8 cellular contexts compared by ENCODE assay signal in the genomic region with DNA sequence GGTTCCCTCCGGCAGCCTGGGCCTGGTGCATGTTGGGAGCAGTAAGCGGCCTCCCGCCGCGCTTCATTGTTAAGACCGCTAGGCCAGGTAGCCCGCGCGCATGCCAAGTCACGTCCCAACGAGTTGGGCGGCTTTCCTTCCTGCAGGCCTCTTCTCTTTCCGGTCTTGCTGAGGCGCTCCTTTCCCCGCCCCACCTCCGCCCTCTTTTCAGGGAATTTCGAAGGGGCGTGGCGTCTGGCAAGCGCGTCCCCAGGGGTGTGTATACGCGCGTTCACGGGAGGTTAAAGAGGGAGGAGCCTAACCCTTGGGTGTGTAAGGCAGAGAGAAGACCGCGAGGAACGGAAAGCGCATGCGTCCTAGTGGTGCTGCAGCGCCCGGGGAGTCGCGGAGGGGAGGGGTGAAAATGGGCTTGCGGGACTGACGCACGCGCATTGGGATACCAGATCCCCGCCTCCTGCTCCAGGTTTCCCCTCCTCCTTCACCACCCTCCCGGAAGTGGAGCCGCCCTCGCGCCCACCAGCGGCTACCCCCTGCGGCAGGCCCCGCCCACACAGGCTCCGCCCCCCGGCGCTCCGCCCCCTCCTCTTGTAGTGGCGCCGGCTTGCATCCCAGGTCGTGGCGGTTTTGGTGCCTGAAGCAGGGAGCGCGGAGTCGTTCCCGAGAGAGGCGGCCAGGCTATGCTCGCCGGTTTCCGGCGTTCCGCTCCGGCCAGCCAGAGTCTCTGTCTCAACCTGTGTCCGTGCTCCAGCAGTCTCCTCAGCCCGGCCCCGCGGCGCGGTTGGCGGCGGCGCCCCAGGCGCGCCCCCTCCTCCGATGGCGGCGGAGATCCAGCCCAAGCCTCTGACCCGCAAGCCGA. TPM values are rescaled to one million over a fixed set of nuclear protein-coding genes. Genes with fewer than 3 reads are reported as not detected.
DNase-seq lines count a peak whose midpoint lies in the region; ATAC-seq, FAIRE-seq and TF ChIP-seq lines count a peak whose summit lies in the region.

A gene with protein sequence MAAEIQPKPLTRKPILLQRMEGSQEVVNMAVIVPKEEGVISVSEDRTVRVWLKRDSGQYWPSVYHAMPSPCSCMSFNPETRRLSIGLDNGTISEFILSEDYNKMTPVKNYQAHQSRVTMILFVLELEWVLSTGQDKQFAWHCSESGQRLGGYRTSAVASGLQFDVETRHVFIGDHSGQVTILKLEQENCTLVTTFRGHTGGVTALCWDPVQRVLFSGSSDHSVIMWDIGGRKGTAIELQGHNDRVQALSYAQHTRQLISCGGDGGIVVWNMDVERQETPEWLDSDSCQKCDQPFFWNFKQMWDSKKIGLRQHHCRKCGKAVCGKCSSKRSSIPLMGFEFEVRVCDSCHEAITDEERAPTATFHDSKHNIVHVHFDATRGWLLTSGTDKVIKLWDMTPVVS (plus strand): TSS at position 588 of the 856 bp plus-strand sequence. CDS start 226 bp downstream, at position 814.

- intact Hi-C loops in psoas muscle (cut with DNase I): loop anchor here (2.0 to 10.0 kb wide), 4 partner anchors 129 to 1789 kb away; a partner anchor contains a TSS

- TF ChIP-seq CTCF in right atrium auricular region (IDR thresholded peaks at IDR 0.05) (peak in 1 of 2 donors; percentile 49), psoas muscle (IDR thresholded peaks at IDR 0.05) (no peak)

- H3K4me1 ChIP-seq in right atrium auricular region: peaks cover 0 to 9% of the 10 kb centered on the region in 2 donors
- peaks cover 12% of the 10 kb centered on the region for H3K4me1 ChIP-seq in psoas muscle

- H3K4me3 ChIP-seq in right atrium auricular region (peak within 1 kb of the TSS; percentile 63 to 98), psoas muscle (peak within 1 kb of the TSS; percentile 83)

- 1% methylated on average over 47 to 81 of the region's 81 CpGs for WGBS in psoas muscle, 3 donors

- no peak for FAIRE-seq in urothelium cell line (lab: Jason Lieb, UNC)

- H3K27ac ChIP-seq in right atrium auricular region (peak within 1 kb of the TSS; percentile 92 to 95), psoas muscle (peak within 1 kb of the TSS; percentile 84)

- H3K9me3 ChIP-seq in right atrium auricular region: no peaks in the 10 kb centered on the region
- H3K9me3 ChIP-seq in psoas muscle: no peaks in the 10 kb centered on the region

- DNase-seq in NCI-H187 (lab: John Stamatoyannopoulos, UW): peak; percentile 97 to 99
- DNase-seq in T-helper 2 cell: peak; percentile 97 to 100 (median 99)
- DNase-seq in anterior cingulate cortex (lab: John Stamatoyannopoulos, UW): peak; percentile 91 to 100 (median 99)
- peak; percentile 100 for DNase-seq in right atrium auricular region (ENCODE audit: low spot score)
- DNase-seq in psoas muscle: peak; percentile 99 to 100
- peak; percentile 94 for DNase-seq in urothelium cell line (ENCODE audit: low spot score)

- H3K27me3 ChIP-seq in right atrium auricular region (no peaks in the 10 kb centered on the region), psoas muscle (ENCODE audit: insufficient read depth in 3 of 3, low read length in 2 of 3) (no peaks in the 10 kb centered on the region)

- ATAC-seq in GM18498 (IDR thresholded peaks at IDR 0.05; ENCODE audit: unreplicated experiment) (peak; percentile 81), HG02938 (IDR thresholded peaks at IDR 0.05; ENCODE audit: unreplicated experiment) (peak; percentile 78), psoas muscle (peak; percentile 94 to 96 (median 95))

- H3K36me3 ChIP-seq in right atrium auricular region (no peaks in the 10 kb centered on the region), psoas muscle (ENCODE audit: insufficient read depth in 1 of 2, low read depth in 1 of 2) (no peaks in the 10 kb centered on the region)

RNA-seq across cellular contexts. Expression of the gene that starts here (rescaled TPM):
- total RNA-seq in right atrium auricular region: 1 to 10 TPM; 2.3 to 3.8 TPM
- total RNA-seq in psoas muscle: 1 to 10 TPM; 1.4 to 2.3 (median 1.9) TPM
- polyA plus RNA-seq in psoas muscle: 1 to 10 TPM in 2 of 3 donors, under 1 TPM in 1; 0.66 to 5.3 (median 1.5) TPM

Comparison
In these comparisons a context has a peak if more than half of its experiments do, and no peak if none do; other contexts are left out.
1. Peak in every context shown above with its lines: DNase-seq, ATAC-seq, H3K4me3 ChIP-seq and H3K27ac ChIP-seq.